Comparison of ENCODE assay signal across 7 cellular contexts in the genomic region with DNA sequence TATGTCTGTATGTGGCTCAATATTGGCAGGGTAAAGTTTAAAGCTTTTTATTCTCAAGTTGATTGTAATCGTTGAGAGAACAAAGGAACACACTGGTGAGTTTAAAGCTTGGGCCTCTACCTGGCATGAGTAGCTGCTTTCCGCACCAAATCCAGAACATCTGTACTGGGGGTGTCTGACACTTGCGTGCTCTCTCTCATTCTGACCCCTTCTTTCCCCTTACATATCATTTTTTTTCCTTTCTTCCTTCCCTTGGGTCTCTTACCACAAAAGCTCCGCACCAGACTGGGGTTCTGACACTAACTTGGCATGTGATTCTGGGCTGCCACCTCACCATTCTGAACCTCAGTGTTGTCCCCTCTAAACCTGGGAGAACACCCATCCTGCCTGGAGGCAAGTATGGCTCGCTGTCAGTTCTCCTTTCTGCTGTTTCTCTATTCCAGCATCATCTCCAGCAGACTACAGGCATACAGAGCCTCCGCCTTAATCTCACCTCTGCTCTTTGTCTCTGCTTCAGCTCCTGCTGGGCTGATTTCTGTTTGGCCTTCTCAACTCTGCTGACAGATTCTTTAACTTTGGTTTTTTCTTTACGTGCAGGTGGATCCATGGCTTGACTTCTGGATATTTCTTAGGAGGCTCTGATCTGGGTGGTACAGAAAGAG. TPM values are rescaled to one million over a fixed set of nuclear protein-coding genes. Genes with fewer than 3 reads are reported as not detected.
DNase-seq lines count a peak whose midpoint lies in the region; ATAC-seq and TF ChIP-seq lines count a peak whose summit lies in the region.
"Had no signal": no experiment of that assay in that cellular context is flagged by ENCODE, and none has a peak within 500 bp of the region (broad histone marks: within the 10 kb centered on the region; RNA-seq: fewer than 3 reads in every experiment).

No MANE protein-coding gene starts in this region.

- H3K27me3 Mint-ChIP-seq in CD4-positive, alpha-beta memory T cell, result no peaks in the 10 kb centered on the region

- H3K4me1 ChIP-seq in CD4-positive, alpha-beta memory T cell (ENCODE audit: insufficient read depth, low read length), result peaks cover 17% of the 10 kb centered on the region
- H3K4me1 ChIP-seq in KMS-11 (ENCODE audit: low read depth, poor library complexity, severe bottlenecking), result peaks cover 18% of the 10 kb centered on the region
- peaks cover 21 to 27% of the 10 kb centered on the region in 2 experiments for H3K4me1 ChIP-seq in neutrophil (ENCODE audit: control insufficient read depth in 1 of 2, insufficient read depth in 1 of 2, low read depth in 1 of 2, low read length in 1 of 2)

- ATAC-seq in HG03571 (IDR thresholded peaks at IDR 0.05; ENCODE audit: unreplicated experiment), result no peak

- peak overlapping the region; percentile 95 for H2AFZ ChIP-seq in KMS-11 (ENCODE audit: low read depth)

- peak overlapping the region; percentile 79 for H3K4me2 ChIP-seq in KMS-11

- TF ChIP-seq CTCF in KMS-11 (conservative IDR thresholded peaks at IDR 0.05; ENCODE audit: low read depth, low read length) (no peak), cardiac fibroblast (IDR thresholded peaks at IDR 0.05; ENCODE audit: low read depth, low read length) (no peak), neutrophil (IDR thresholded peaks at IDR 0.05) (no peak), GM13976 (IDR thresholded peaks at IDR 0.05; ENCODE audit: borderline replicate concordance, control extremely low read depth, extremely low read depth, insufficient read depth, missing control alignments) (no peak)

- H3K4me3 Mint-ChIP-seq in CD4-positive, alpha-beta memory T cell, result peak overlapping the region; percentile 82 to 93 (median 86)

- DNase-seq in CD4-positive, alpha-beta memory T cell, result peak in 1 of 5 donors; percentile 39
- DNase-seq in cardiac fibroblast (ENCODE audit: low read depth in 2 of 2) (peak; percentile 10 to 15), GM13976 (ENCODE audit: low spot score) (no peak)

- H3K4me3 ChIP-seq in CD4-positive, alpha-beta memory T cell (ENCODE audit: low read length in 2 of 2), result peak overlapping the region in 1 of 2 donors; percentile 74
- peak overlapping the region; percentile 79 for H3K4me3 ChIP-seq in KMS-11 (IDR thresholded peaks at IDR 0.05; ENCODE audit: insufficient read depth, low read depth, low read length)
- H3K4me3 ChIP-seq in cardiac fibroblast (replicated peaks in 1 of 2; ENCODE audit: low read depth in 2 of 2, low read length in 2 of 2), result peak overlapping the region; percentile 68 to 87
- peak overlapping the region; percentile 75 to 91 for H3K4me3 ChIP-seq in neutrophil (ENCODE audit: low read depth in 1 of 2, low read length in 1 of 2)

- no peaks in the 10 kb centered on the region for H3K36me3 ChIP-seq in CD4-positive, alpha-beta memory T cell (ENCODE audit: insufficient read depth, low read length)
- H3K36me3 ChIP-seq in KMS-11 (ENCODE audit: insufficient read depth), result no peaks in the 10 kb centered on the region
- H3K36me3 ChIP-seq in neutrophil, result peaks cover 10% of the 10 kb centered on the region

- H3K4me1 Mint-ChIP-seq in CD4-positive, alpha-beta memory T cell, result peaks cover 19 to 32% (median 28%) of the 10 kb centered on the region in 4 donors

- peak overlapping the region; percentile 57; the same call in 1 of the 2 replicates for H3K9ac ChIP-seq in KMS-11

- POLR2A ChIA-PET in CD4-positive, alpha-beta memory T cell (lab: Charles Lee; ENCODE audit: partially characterized antibody), result interaction anchor here (1.0 to 4.3 kb wide), 15 partner anchors 9 to 356 kb away, joined by 3 to 66 read pairs (median 4); a partner anchor contains a TSS

- peaks cover 3 to 16% of the 10 kb centered on the region in 2 donors for H3K36me3 Mint-ChIP-seq in CD4-positive, alpha-beta memory T cell

- H3K27ac Mint-ChIP-seq in CD4-positive, alpha-beta memory T cell, result peak overlapping the region; percentile 86 to 96 (median 94)

- H3K79me2 ChIP-seq in KMS-11 (ENCODE audit: insufficient read depth, low read depth), result no peaks in the 10 kb centered on the region

- no peaks in the 10 kb centered on the region for H4K20me1 ChIP-seq in KMS-11 (ENCODE audit: insufficient read depth)

- in situ Hi-C loops in GM13976 (cut with MboI; ENCODE audit: low sequenced_read_pairs, unreplicated experiment), result no loop called here

- peak overlapping the region; percentile 87 for H3K27ac ChIP-seq in CD4-positive, alpha-beta memory T cell (ENCODE audit: low read depth, low read length)
- H3K27ac ChIP-seq in KMS-11, result peak overlapping the region; percentile 39
- H3K27ac ChIP-seq in neutrophil, result peak overlapping the region; percentile 98

- no peaks in the 10 kb centered on the region for H3K27me3 ChIP-seq in CD4-positive, alpha-beta memory T cell (ENCODE audit: insufficient read depth, low read length)
- no peaks in the 10 kb centered on the region for H3K27me3 ChIP-seq in KMS-11 (ENCODE audit: insufficient read depth, low read depth)
- H3K27me3 ChIP-seq in neutrophil, result no peaks in the 10 kb centered on the region

- CTCF ChIA-PET in CD4-positive, alpha-beta memory T cell (lab: Charles Lee; ENCODE audit: partially characterized antibody), result interaction anchor here (1.4 to 2.6 kb wide), 3 partner anchors 30 to 49 kb away, joined by 6 to 18 read pairs (median 7); a partner anchor contains a TSS

- H3K9me3 Mint-ChIP-seq in CD4-positive, alpha-beta memory T cell, result no peaks in the 10 kb centered on the region

- H3K9me3 ChIP-seq in CD4-positive, alpha-beta memory T cell (ENCODE audit: control insufficient read depth in 1 of 2, low read length in 2 of 2), result no peaks in the 10 kb centered on the region
- no peaks in the 10 kb centered on the region for H3K9me3 ChIP-seq in neutrophil

- intact Hi-C loops in CD4-positive, alpha-beta memory T cell (cut with micrococcal nuclease), result loop anchor here (1.0 to 10.0 kb wide), 6 partner anchors 30 to 481 kb away; a partner anchor contains a TSS

RNA-seq across cellular contexts. Expression of a gene that starts 0.9 kb away (rescaled TPM):
- 1 to 10 TPM; 6.5 to 8.6 TPM for total RNA-seq in CD4-positive, alpha-beta memory T cell
- 1 to 10 TPM; 2.0 to 4.1 TPM for polyA plus RNA-seq in CD4-positive, alpha-beta memory T cell

RNA-seq across cellular contexts. Expression of a gene that starts 1.1 kb away (rescaled TPM):
- 10 to 100 TPM; 20.4 to 23.5 TPM for total RNA-seq in CD4-positive, alpha-beta memory T cell
- polyA plus RNA-seq in CD4-positive, alpha-beta memory T cell, result 10 to 100 TPM; 38.6 to 48.0 TPM

RNA-seq across cellular contexts. Expression of a gene that starts 30.3 kb away (rescaled TPM):
- 10 to 100 TPM; 17.3 to 18.8 TPM for total RNA-seq in CD4-positive, alpha-beta memory T cell
- polyA plus RNA-seq in CD4-positive, alpha-beta memory T cell, result 1 to 10 TPM; 8.6 to 10.0 TPM

RNA-seq across cellular contexts. Expression of a gene that starts 31.3 kb away (rescaled TPM):
- under 1 TPM; 0.35 to 0.36 TPM for total RNA-seq in CD4-positive, alpha-beta memory T cell
- not detected for polyA plus RNA-seq in CD4-positive, alpha-beta memory T cell
- total RNA-seq: SK-MEL-5 had no signal

RNA-seq across cellular contexts. Expression of a gene that starts 49.0 kb away (rescaled TPM):
- total RNA-seq in CD4-positive, alpha-beta memory T cell, result 10 to 100 TPM; 20.6 to 20.9 TPM
- polyA plus RNA-seq in CD4-positive, alpha-beta memory T cell, result 1 to 10 TPM; 2.5 to 8.6 TPM

Comparison
In these comparisons a context has a peak if more than half of its experiments do, and no peak if none do; other contexts are left out.
1. H3K27ac ChIP-seq: peak in every context shown above with its lines; median percentile 98 in neutrophil; 87 in CD4-positive, alpha-beta memory T cell; 39 in KMS-11.